Comparison of ENCODE assay signal across 8 cellular contexts in the genomic region with DNA sequence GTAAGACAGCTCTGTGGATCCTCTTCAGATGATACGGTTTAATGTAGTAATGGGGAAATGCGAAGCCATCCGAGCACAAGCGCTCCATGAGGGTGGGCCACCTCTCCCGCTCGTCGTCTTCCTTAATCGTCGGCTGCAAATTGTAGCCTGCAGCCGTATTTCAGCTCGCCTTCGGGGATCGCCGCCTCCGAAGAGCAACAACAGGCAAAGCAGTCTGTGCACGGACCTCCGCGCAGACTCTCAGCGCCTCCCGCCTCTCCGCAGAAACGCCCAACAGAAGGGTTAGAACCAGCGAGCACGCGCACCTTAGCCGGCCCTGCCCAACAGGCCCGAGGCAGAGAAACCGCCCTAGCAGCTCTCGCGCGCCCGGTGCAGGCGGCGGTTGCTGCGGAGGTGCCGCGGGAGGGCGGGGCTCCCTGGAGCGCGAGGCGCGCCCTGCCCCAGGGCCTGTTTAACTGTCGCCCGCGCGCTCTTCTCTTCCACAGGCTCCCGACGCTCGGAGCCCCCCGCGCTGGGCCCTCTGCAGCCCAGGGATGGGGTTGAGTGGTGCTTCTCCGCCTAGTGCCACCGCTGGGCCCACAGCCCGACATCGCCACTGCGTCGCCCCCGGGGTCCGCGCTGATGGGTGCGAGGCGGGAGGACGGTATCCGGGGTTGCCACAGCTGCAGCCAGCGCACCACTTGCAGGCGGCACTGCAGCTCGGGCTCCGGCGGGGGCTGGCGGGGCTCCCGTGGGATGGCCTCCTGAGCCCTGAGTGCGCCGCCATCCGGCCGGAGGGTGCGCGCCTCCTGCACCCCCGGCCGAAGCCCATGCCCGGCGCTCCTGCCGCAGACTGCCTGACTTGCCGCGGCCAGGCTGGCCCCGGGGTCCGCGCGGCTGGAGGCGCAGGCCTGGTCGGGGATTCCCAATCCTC. TPM values are rescaled to one million over a fixed set of nuclear protein-coding genes. Genes with fewer than 3 reads are reported as not detected.
DNase-seq lines count a peak whose midpoint lies in the region; ATAC-seq and TF ChIP-seq lines count a peak whose summit lies in the region.
"Not testable (repeated sequence)": the region's sequence is repeated elsewhere in the genome, so short reads cannot be mapped to it uniquely, and the experiment has no call there.

Gene ANKRD36B (minus strand): TSS at position 280 of the 913 bp plus-strand sequence. CDS start 192 bp downstream, at position 88.

- WGBS in HUES64 = under 1% methylated on average over 35 of the region's 90 CpGs
- 1% methylated on average over 19 of the region's 90 CpGs for WGBS in mammary epithelial cell (ENCODE audit: low coverage, missing lambda C conversion rate)

- dilution Hi-C loops in mammary epithelial cell (cut with HindIII; ENCODE audit: low sequenced_read_pairs) = not testable (repeated sequence)

- not testable (repeated sequence) for H3K27me3 ChIP-seq in HUES64 (ENCODE audit: insufficient read depth, low read length); mammary epithelial cell (ENCODE audit: insufficient read depth, low read length)

- in situ Hi-C loops in mammary epithelial cell (cut with MboI; ENCODE audit: low sequenced_read_pairs in 2 of 2) = loop anchor here in 1 of 2 donors (10.0 kb wide), 1 partner anchor 105 kb away; no protein-coding TSS in a partner anchor

- intact Hi-C loops in mammary epithelial cell (cut with micrococcal nuclease) (loop anchor here (1.0 to 10.0 kb wide), 4 partner anchors 55 to 595 kb away; partner anchors contain the start of gene ACTR1B), posterior cingulate gyrus (cut with DNase I) (loop anchor here (10.0 kb wide), 1 partner anchor 105 kb away; no protein-coding TSS in a partner anchor)

- peak within 1 kb of the TSS; percentile 97 for H3K4me2 ChIP-seq in mammary epithelial cell (ENCODE audit: insufficient read depth, low read depth, low read length)

- H3K27ac ChIP-seq in HUES64 (ENCODE audit: low read depth, low read length) = not testable (repeated sequence)
- peak within 1 kb of the TSS; percentile 43 for H3K27ac ChIP-seq in mammary epithelial cell (ENCODE audit: insufficient read depth, low read depth, low read length)

- not testable (repeated sequence) for H3K79me2 ChIP-seq in mammary epithelial cell (ENCODE audit: insufficient read depth, low read length)

- peak within 1 kb of the TSS; percentile 83 for H3K9ac ChIP-seq in HUES64 (ENCODE audit: low read depth, low read length)
- peak within 1 kb of the TSS; percentile 68 for H3K9ac ChIP-seq in mammary epithelial cell (ENCODE audit: insufficient read depth, low read length)

- peak; percentile 59 for ATAC-seq in GM21825 (IDR thresholded peaks at IDR 0.05; ENCODE audit: unreplicated experiment)

- H4K20me1 ChIP-seq in mammary epithelial cell (ENCODE audit: insufficient read depth, low read length) = not testable (repeated sequence)

- not testable (repeated sequence) for TF ChIP-seq CTCF in mammary epithelial cell (conservative IDR thresholded peaks at IDR 0.05 in 1 of 2, IDR thresholded peaks at IDR 0.05 in 1 of 2; ENCODE audit: extremely low read depth in 1 of 2, insufficient read depth in 1 of 2, low read depth in 1 of 2, low read length in 2 of 2)

- H2AFZ ChIP-seq in mammary epithelial cell (ENCODE audit: low read depth, low read length) = peak within 1 kb of the TSS; percentile 89

- H3K9me3 ChIP-seq in HUES64 (ENCODE audit: insufficient read depth, low read depth, low read length); mammary epithelial cell (replicated peaks; ENCODE audit: insufficient read depth, low read length): not testable (repeated sequence)

- H3K4me1 ChIP-seq in HUES64 (ENCODE audit: insufficient read depth, low read length); mammary epithelial cell (ENCODE audit: insufficient read depth, low read length): not testable (repeated sequence)

- CTCF ChIA-PET in mammary epithelial cell (lab: Charles Lee; ENCODE audit: low non-redundant PET) = interaction anchor here (0.6 to 1.3 kb wide), 6 partner anchors 73 to 599 kb away, joined by 3 to 9 read pairs (median 4); no protein-coding TSS in a partner anchor

- H3K4me3 ChIP-seq in HUES64 (ENCODE audit: low read length) (peak within 1 kb of the TSS; percentile 75), mammary epithelial cell (replicated peaks in 1 of 3; ENCODE audit: insufficient read depth in 1 of 3, low read depth in 2 of 3, low read length in 3 of 3) (peak within 1 kb of the TSS; percentile 53 to 61 (median 59))

- not testable (repeated sequence) for H3K36me3 ChIP-seq in HUES64 (ENCODE audit: insufficient read depth, low read length); mammary epithelial cell (ENCODE audit: insufficient read depth, low read length)

- BruUV-seq in mammary epithelial cell (replicated peaks; lab: Mats Ljungman, UMichigan) = not testable (repeated sequence)

- peak; percentile 94 for DNase-seq in ELF-1 (ENCODE audit: low read depth, low spot score)
- peak; percentile 39 to 64 for DNase-seq in activated CD4-positive, alpha-beta T cell treated with anti-CD3 and anti-CD28 coated beads for 4 hours
- peak; percentile 66 for DNase-seq in mammary epithelial cell
- DNase-seq in hepatic stellate cell (ENCODE audit: low spot score) = peak; percentile 3
- DNase-seq in posterior cingulate gyrus = peak; percentile 16 to 94 (median 66)
- peak; percentile 39 for DNase-seq in stromal cell of bone marrow (ENCODE audit: low read depth)

RNA-seq across cellular contexts. Expression of gene ANKRD36B, which starts in this region (rescaled TPM):
- 4.6 TPM for polyA plus RNA-seq in HUES64 (2013, experiment 1 of 2)
- polyA plus RNA-seq in HUES64 (2013, experiment 2 of 2) = 3.0 TPM
- total RNA-seq in mammary epithelial cell = 10 to 100 TPM; 22.5 to 45.0 TPM
- polyA plus RNA-seq in mammary epithelial cell = 3.3 TPM
- 22.4 TPM for polyA minus RNA-seq in mammary epithelial cell

Comparison
In these comparisons a context has a peak if more than half of its experiments do, and no peak if none do; other contexts are left out.
1. DNase-seq: peak in every context shown above with its lines; median percentile 94 in ELF-1; 66 in mammary epithelial cell; 66 in posterior cingulate gyrus; 52 in activated CD4-positive, alpha-beta T cell treated with anti-CD3 and anti-CD28 coated beads for 4 hours; 39 in stromal cell of bone marrow; 3 in hepatic stellate cell.